8 cellular contexts compared by ENCODE assay signal in the genomic region with DNA sequence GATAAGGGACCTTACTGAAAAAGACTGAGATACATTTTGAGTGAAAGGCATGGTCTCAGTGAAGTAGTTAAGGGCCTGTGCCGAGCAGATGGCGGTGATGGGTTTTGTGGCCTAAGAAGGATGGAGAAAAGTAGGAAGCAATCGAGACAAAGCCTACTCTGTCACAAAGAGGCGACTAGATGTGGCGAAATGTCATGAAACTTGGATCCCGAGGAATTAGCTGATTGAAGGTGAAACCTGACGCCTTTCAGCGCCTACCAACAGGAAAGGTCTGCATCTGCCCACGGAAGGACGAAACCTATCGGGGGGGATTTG. TPM values are rescaled to one million over a fixed set of nuclear protein-coding genes. Genes with fewer than 3 reads are reported as not detected.
DNase-seq lines count a peak whose midpoint lies in the region; ATAC-seq and TF ChIP-seq lines count a peak whose summit lies in the region.

No MANE protein-coding gene starts in this region.

- peak overlapping the region; percentile 85 for H3K9ac ChIP-seq in SK-N-MC (ENCODE audit: insufficient read length)

- peak overlapping the region; percentile 73 for H3K27ac ChIP-seq in SK-N-MC
- peak overlapping the region; percentile 85 to 86 for H3K27ac ChIP-seq in prostate gland

- no peak for TF ChIP-seq POLR2A in prostate gland (IDR thresholded peaks at IDR 0.05)

- H3K4me3 ChIP-seq in SK-N-MC = peak overlapping the region; percentile 99
- H3K4me3 ChIP-seq in fibroblast of villous mesenchyme (ENCODE audit: low read depth, low read length) = peak overlapping the region; percentile 86
- H3K4me3 ChIP-seq in prostate gland = peak overlapping the region; percentile 87 to 89

- peaks cover 4% of the 10 kb centered on the region for H3K4me1 ChIP-seq in prostate gland (replicated peaks)

- WGBS in prostate gland = under 1% methylated on average over 11 of the region's 11 CpGs

- H3K36me3 ChIP-seq in SK-N-MC (ENCODE audit: insufficient read depth, low read length) (peaks cover 8% of the 10 kb centered on the region), prostate gland (no peaks in the 10 kb centered on the region)

- no peak for TF ChIP-seq CTCF in fibroblast of villous mesenchyme (IDR thresholded peaks at IDR 0.05; ENCODE audit: insufficient read depth, low read depth, low read length)
- TF ChIP-seq CTCF in prostate gland (IDR thresholded peaks at IDR 0.05) = no peak

- H3K27me3 ChIP-seq in prostate gland (replicated peaks; ENCODE audit: insufficient read depth) = no peaks in the 10 kb centered on the region

- ATAC-seq in Right ventricle myocardium superior (ENCODE audit: poor library complexity) (peak; percentile 1), Right ventricle myocardium inferior (no peak)

- H3K9me3 ChIP-seq in SK-N-MC (ENCODE audit: low read depth, low read length) = no peaks in the 10 kb centered on the region
- no peaks in the 10 kb centered on the region for H3K9me3 ChIP-seq in prostate gland

- intact Hi-C loops in Right ventricle myocardium superior (cut with DNase I) (no loop called here), Right ventricle myocardium inferior (cut with DNase I) (loop anchor here (5.0 to 10.0 kb wide), 2 partner anchors 43 to 616 kb away; a partner anchor contains a TSS), prostate gland (cut with DNase I) (loop anchor here (2.0 to 10.0 kb wide), 4 partner anchors 42 to 274 kb away; a partner anchor contains a TSS)

- no peak for DNase-seq in Right ventricle myocardium superior
- DNase-seq in Right ventricle myocardium inferior (ENCODE audit: missing footprints) = no peak
- DNase-seq in SK-N-MC (ENCODE audit: low read depth, low spot score) = no peak
- no peak for DNase-seq in fibroblast of villous mesenchyme (ENCODE audit: low read depth)
- DNase-seq in prostate gland (ENCODE audit: low spot score) = no peak
- DNase-seq in germinal center (ENCODE audit: low spot score) = no peak
- DNase-seq in stimulated activated CD4-positive, alpha-beta T cell treated with anti-CD3 and anti-CD28 coated beads, Interleukin-1b, Interleukin-23, amount 100 ng/mL, for 48 hours = no peak
- DNase-seq in RKO (ENCODE audit: low spot score) = no peak

RNA-seq across cellular contexts. Expression of a gene that starts 0.5 kb away (rescaled TPM):
- 22.3 TPM for total RNA-seq in Right ventricle myocardium superior
- 25.6 TPM for total RNA-seq in Right ventricle myocardium inferior
- 34.1 and 40.6 TPM in 2 replicates for total RNA-seq in fibroblast of villous mesenchyme
- 10 to 100 TPM; 17.2 to 37.3 TPM for total RNA-seq in prostate gland

RNA-seq across cellular contexts. Expression of a gene that starts 42.8 kb away (rescaled TPM):
- total RNA-seq in Right ventricle myocardium superior (17.3 TPM), Right ventricle myocardium inferior (19.7 TPM), fibroblast of villous mesenchyme (50.3 and 56.6 TPM in 2 replicates), prostate gland (10 to 100 TPM; 35.9 to 46.6 TPM)
